8 cellular contexts compared by ENCODE assay signal in genomic region chr15:58980351-58980939, GRCh38. TPM values are rescaled to one million over a fixed set of nuclear protein-coding genes. Genes with fewer than 3 reads are reported as not detected.
DNase-seq lines count a peak whose midpoint lies in the region; ATAC-seq and TF ChIP-seq lines count a peak whose summit lies in the region.

No MANE protein-coding gene starts in this region.

- no peaks in the 10 kb centered on the region for H3K27me3 Mint-ChIP-seq in effector memory CD8-positive, alpha-beta T cell

- CTCF ChIA-PET in HEK293 (lab: Yijun Ruan, JAX), result interaction anchor here (0.7 to 2.0 kb wide), 9 partner anchors 17 to 548 kb away, joined by 3 to 9 read pairs (median 4); no protein-coding TSS in a partner anchor
- CTCF ChIA-PET in PC-9 (lab: Charles Lee), result no interaction called here

- H3K4me3 ChIP-seq in BLaER1 (no peak overlapping the region), HEK293 (ENCODE audit: low read depth, low read length) (no peak overlapping the region), PC-9 (no peak overlapping the region), neural cell (ENCODE audit: low read length) (no peak overlapping the region)

- no peaks in the 10 kb centered on the region for H4K20me1 ChIP-seq in BLaER1
- no peaks in the 10 kb centered on the region for H4K20me1 ChIP-seq in PC-9 (ENCODE audit: insufficient read depth)
- H4K20me1 ChIP-seq in neural cell (ENCODE audit: insufficient read depth), result no peaks in the 10 kb centered on the region

- TF ChIP-seq CTCF in HEK293 (tag by site-specific recombination; IDR thresholded peaks at IDR 0.05) (no peak), PC-9 (conservative IDR thresholded peaks at IDR 0.05) (peak; percentile 61), neural cell (IDR thresholded peaks at IDR 0.05; ENCODE audit: poor library complexity, severe bottlenecking) (peak; percentile 74)

- H3K36me3 Mint-ChIP-seq in effector memory CD8-positive, alpha-beta T cell (ENCODE audit: insufficient read depth), result peaks cover 3% of the 10 kb centered on the region

- TF ChIP-seq RAD21 in neural cell (conservative IDR thresholded peaks at IDR 0.05), result peak; percentile 76

- peak overlapping the region; percentile 50 to 68 for H3K4me3 Mint-ChIP-seq in effector memory CD8-positive, alpha-beta T cell

- H3K36me3 ChIP-seq in BLaER1 (no peaks in the 10 kb centered on the region), HEK293 (ENCODE audit: control insufficient read depth in 2 of 2, insufficient read depth in 1 of 2, low read length in 2 of 2) (no peaks in the 10 kb centered on the region), PC-9 (ENCODE audit: low read depth) (no peaks in the 10 kb centered on the region), neural cell (ENCODE audit: insufficient read depth, low read length) (no peaks in the 10 kb centered on the region)

- DNase-seq in PC-9, result no peak
- DNase-seq in effector memory CD8-positive, alpha-beta T cell, result no peak
- no peak for DNase-seq in cerebellar nuclear complex (lab: John Stamatoyannopoulos, UW)

- H3K27ac ChIP-seq in BLaER1 (no peak overlapping the region), HEK293 (ENCODE audit: extremely low read depth, low read depth, low read length) (no peak overlapping the region), PC-9 (no peak overlapping the region), neural cell (ENCODE audit: low read length) (no peak overlapping the region)

- H3F3A ChIP-seq in PC-9 (ENCODE audit: insufficient read depth, low read depth) (no peaks in the 10 kb centered on the region), neural cell (ENCODE audit: insufficient read depth, low read length, poor library complexity, severe bottlenecking) (no peaks in the 10 kb centered on the region)

- BruUV-seq in PC-9 (replicated peaks; lab: Mats Ljungman, UMichigan), result no TSS peak

- H3K27me3 ChIP-seq in BLaER1, result no peaks in the 10 kb centered on the region
- no peaks in the 10 kb centered on the region for H3K27me3 ChIP-seq in PC-9 (ENCODE audit: insufficient read depth, low read depth)
- H3K27me3 ChIP-seq in neural cell (ENCODE audit: insufficient read depth, low read depth, low read length), result no peaks in the 10 kb centered on the region

- no peak for TF ChIP-seq EP300 in neural cell (conservative IDR thresholded peaks at IDR 0.05; ENCODE audit: poor library complexity, severe bottlenecking)

- H3K9me3 Mint-ChIP-seq in effector memory CD8-positive, alpha-beta T cell, result no peaks in the 10 kb centered on the region

- H3K27ac Mint-ChIP-seq in effector memory CD8-positive, alpha-beta T cell, result no peak overlapping the region

- H3K9me2 ChIP-seq in PC-9 (ENCODE audit: insufficient read depth), result no peaks in the 10 kb centered on the region
- H3K9me2 ChIP-seq in neural cell (ENCODE audit: insufficient read depth, low read length), result no peaks in the 10 kb centered on the region

- H3K4me1 ChIP-seq in BLaER1 (peaks cover 57% of the 10 kb centered on the region), HEK293 (ENCODE audit: control insufficient read depth, insufficient read depth, low read length) (no peaks in the 10 kb centered on the region), PC-9 (replicated peaks; ENCODE audit: insufficient read depth) (no peaks in the 10 kb centered on the region)

- H3K9ac ChIP-seq in BLaER1, result no peak overlapping the region
- H3K9ac ChIP-seq in neural cell (ENCODE audit: low read length), result no peak overlapping the region

- H3K4me1 Mint-ChIP-seq in effector memory CD8-positive, alpha-beta T cell (ENCODE audit: low read depth in 2 of 2), result peaks cover 16 to 23% of the 10 kb centered on the region in 2 donors

- H3K4me2 ChIP-seq in BLaER1 (0 out of 2 replicates have a peak overlapping the region, but pooled peaks have one; percentile 29), PC-9 (no peak overlapping the region), neural cell (ENCODE audit: low read length) (no peak overlapping the region)

- H2AFZ ChIP-seq in PC-9, result no peak overlapping the region
- no peak overlapping the region for H2AFZ ChIP-seq in neural cell (ENCODE audit: low read depth, low read length)

- intact Hi-C loops in PC-9 (cut with micrococcal nuclease; ENCODE audit: unreplicated experiment), result loop anchor here (1.0 to 2.0 kb wide), 2 partner anchors 520 to 548 kb away; no protein-coding TSS in a partner anchor

- POLR2A ChIA-PET in HEK293 (lab: Yijun Ruan, JAX), result no interaction called here
- POLR2A ChIA-PET in PC-9 (lab: Charles Lee; ENCODE audit: unreplicated experiment), result interaction anchor here (0.7 kb wide), 1 partner anchor 49 kb away, joined by 5 read pairs; no protein-coding TSS in a partner anchor

- peak; percentile 48 for ATAC-seq in effector memory CD8-positive, alpha-beta T cell (replicated peaks)
- ATAC-seq in HG02642 (IDR thresholded peaks at IDR 0.05; ENCODE audit: poor library complexity, unreplicated experiment) (no peak), HG02938 (IDR thresholded peaks at IDR 0.05; ENCODE audit: unreplicated experiment) (no peak)

- H3K79me2 ChIP-seq in PC-9 (ENCODE audit: low read depth), result no peaks in the 10 kb centered on the region
- no peaks in the 10 kb centered on the region for H3K79me2 ChIP-seq in neural cell (replicated peaks; ENCODE audit: insufficient read depth, low read length)

- H3K9me3 ChIP-seq in BLaER1 (no peaks in the 10 kb centered on the region), HEK293 (ENCODE audit: control insufficient read depth, insufficient read depth, low read depth, low read length) (no peaks in the 10 kb centered on the region), PC-9 (ENCODE audit: insufficient read depth, low read depth) (no peaks in the 10 kb centered on the region), neural cell (ENCODE audit: low read length) (no peaks in the 10 kb centered on the region)

TF ChIP-seq in HEK293, 187 proteins besides CTCF, POLR2A, EP300 and RAD21:
- no peak for TF ChIP-seq KLF9 (tag by site-specific recombination; IDR thresholded peaks at IDR 0.05; ENCODE audit: low read depth)
- peak; percentile 65 for TF ChIP-seq ZNF654 (tag by site-specific recombination; IDR thresholded peaks at IDR 0.05; ENCODE audit: low read depth)

TF ChIP-seq in neural cell, 6 proteins besides CTCF, POLR2A, EP300 and RAD21:
- TF ChIP-seq SMC3 (conservative IDR thresholded peaks at IDR 0.05; ENCODE audit: poor library complexity) (peak; percentile 77), REST (IDR thresholded peaks at IDR 0.05; ENCODE audit: borderline replicate concordance) (no peak)

RNA-seq across cellular contexts. Expression of gene RNF111, which starts 7.0 kb away (rescaled TPM):
- total RNA-seq in PC-9 (2021), result 30.2 and 37.7 TPM in 2 replicates
- polyA plus RNA-seq in neural cell, result 20.8 and 25.8 TPM in 2 replicates
- polyA minus RNA-seq in neural cell, result 52.1 and 67.0 TPM in 2 replicates

RNA-seq across cellular contexts. Expression of gene SLTM, which starts 47.0 kb away (rescaled TPM):
- 81.4 and 110 TPM in 2 replicates for total RNA-seq in PC-9 (2021)
- 100 and 124 TPM in 2 replicates for polyA plus RNA-seq in neural cell
- 121 and 154 TPM in 2 replicates for polyA minus RNA-seq in neural cell
